Comparison of ENCODE assay signal across 8 cellular contexts in genomic region chr3:129855454-129856419, GRCh38. TPM values are rescaled to one million over a fixed set of nuclear protein-coding genes. Genes with fewer than 3 reads are reported as not detected.
A peak's percentile ranks its signal among the peaks of the same experiment; 100 is the strongest.
DNase-seq lines count a peak whose midpoint lies in the region; ATAC-seq and TF ChIP-seq lines count a peak whose summit lies in the region.

No MANE protein-coding gene starts in this region.

- peak overlapping the region; percentile 41 for H3K27ac Mint-ChIP-seq in memory B cell
- no peak overlapping the region for H3K27ac Mint-ChIP-seq in activated CD8-positive, alpha-beta memory T cell treated with anti-CD3 and anti-CD28 coated beads, Interleukin-2, amount 10 ng/mL, durations not matched to agents 7 days and 5 days

- no peaks in the 10 kb centered on the region for H3K27me3 ChIP-seq in MG63

- peak overlapping the region; percentile 58 for H3K27ac ChIP-seq in caudate nucleus (ENCODE audit: low read depth, low read length)

- POLR2A ChIA-PET in HEK293T (lab: Yijun Ruan, JAX), result no interaction called here

- peaks cover 22% of the 10 kb centered on the region for H3K36me3 Mint-ChIP-seq in memory B cell
- peaks cover 47% of the 10 kb centered on the region for H3K36me3 Mint-ChIP-seq in activated CD8-positive, alpha-beta memory T cell treated with anti-CD3 and anti-CD28 coated beads, Interleukin-2, amount 10 ng/mL, durations not matched to agents 7 days and 5 days

- H3K4me3 ChIP-seq in MG63, result peak overlapping the region; percentile 2

- no peaks in the 10 kb centered on the region for H3K9me3 ChIP-seq in MG63

- CTCF ChIA-PET in HEK293T (lab: Yijun Ruan, JAX), result no interaction called here
- CTCF ChIA-PET in activated CD8-positive, alpha-beta memory T cell treated with anti-CD3 and anti-CD28 coated beads, Interleukin-2, amount 10 ng/mL, durations not matched to agents 7 days and 5 days (lab: Charles Lee), result no interaction called here

- peaks cover 14% of the 10 kb centered on the region for H3K4me1 Mint-ChIP-seq in memory B cell
- H3K4me1 Mint-ChIP-seq in activated CD8-positive, alpha-beta memory T cell treated with anti-CD3 and anti-CD28 coated beads, Interleukin-2, amount 10 ng/mL, durations not matched to agents 7 days and 5 days, result peaks cover 13% of the 10 kb centered on the region

- no peaks in the 10 kb centered on the region for H3K27me3 Mint-ChIP-seq in memory B cell
- no peaks in the 10 kb centered on the region for H3K27me3 Mint-ChIP-seq in activated CD8-positive, alpha-beta memory T cell treated with anti-CD3 and anti-CD28 coated beads, Interleukin-2, amount 10 ng/mL, durations not matched to agents 7 days and 5 days

- peaks cover 19% of the 10 kb centered on the region for H3K36me3 ChIP-seq in MG63

- ATAC-seq in memory B cell (ENCODE audit: low read depth) (no peak), GM18520 (IDR thresholded peaks at IDR 0.05; ENCODE audit: unreplicated experiment) (no peak), GM19467 (IDR thresholded peaks at IDR 0.05; ENCODE audit: unreplicated experiment) (no peak)
- ATAC-seq in activated CD8-positive, alpha-beta memory T cell treated with anti-CD3 and anti-CD28 coated beads, Interleukin-2, amount 10 ng/mL, durations not matched to agents 7 days and 5 days, result no peak

- no peak overlapping the region for H3K4me3 Mint-ChIP-seq in memory B cell
- no peak overlapping the region for H3K4me3 Mint-ChIP-seq in activated CD8-positive, alpha-beta memory T cell treated with anti-CD3 and anti-CD28 coated beads, Interleukin-2, amount 10 ng/mL, durations not matched to agents 7 days and 5 days

- DNase-seq in AG08395 (ENCODE audit: low spot score) (peak; percentile 69), MG63 (no peak), caudate nucleus (lab: John Stamatoyannopoulos, UW) (peak in 4 of 61 donors; percentile 7 to 37 (median 28)), memory B cell (ENCODE audit: low spot score in 2 of 2) (no peak), HEK293T (ENCODE audit: extremely low spot score) (no peak)
- no peak for DNase-seq in activated CD8-positive, alpha-beta memory T cell treated with anti-CD3 and anti-CD28 coated beads, Interleukin-2, amount 10 ng/mL, durations not matched to agents 7 days and 5 days

- no peaks in the 10 kb centered on the region for H3K9me3 Mint-ChIP-seq in memory B cell
- peaks cover 7% of the 10 kb centered on the region for H3K9me3 Mint-ChIP-seq in activated CD8-positive, alpha-beta memory T cell treated with anti-CD3 and anti-CD28 coated beads, Interleukin-2, amount 10 ng/mL, durations not matched to agents 7 days and 5 days (ENCODE audit: low read depth)

TF ChIP-seq in HEK293T, 16 proteins besides CTCF, POLR2A, EP300 and RAD21:
- TF ChIP-seq BHLHE40 (IDR thresholded peaks at IDR 0.05; ENCODE audit: borderline replicate concordance), result no peak
- TF ChIP-seq FOXA1 (IDR thresholded peaks at IDR 0.05), result no peak

RNA-seq across cellular contexts. Expression of gene TMCC1, which starts 37.8 kb away (rescaled TPM):
- total RNA-seq in MG63 (2014; rRNA removed; shearing (Covaris generic); ENCODE audit: low replicate concordance), result 20.8 and 30.2 TPM in 2 replicates
- total RNA-seq in activated CD8-positive, alpha-beta memory T cell treated with anti-CD3 and anti-CD28 coated beads, Interleukin-2, amount 10 ng/mL, durations not matched to agents 7 days and 5 days, result 10 to 100 TPM; 17.6 to 17.8 TPM
